In the genomic region with DNA sequence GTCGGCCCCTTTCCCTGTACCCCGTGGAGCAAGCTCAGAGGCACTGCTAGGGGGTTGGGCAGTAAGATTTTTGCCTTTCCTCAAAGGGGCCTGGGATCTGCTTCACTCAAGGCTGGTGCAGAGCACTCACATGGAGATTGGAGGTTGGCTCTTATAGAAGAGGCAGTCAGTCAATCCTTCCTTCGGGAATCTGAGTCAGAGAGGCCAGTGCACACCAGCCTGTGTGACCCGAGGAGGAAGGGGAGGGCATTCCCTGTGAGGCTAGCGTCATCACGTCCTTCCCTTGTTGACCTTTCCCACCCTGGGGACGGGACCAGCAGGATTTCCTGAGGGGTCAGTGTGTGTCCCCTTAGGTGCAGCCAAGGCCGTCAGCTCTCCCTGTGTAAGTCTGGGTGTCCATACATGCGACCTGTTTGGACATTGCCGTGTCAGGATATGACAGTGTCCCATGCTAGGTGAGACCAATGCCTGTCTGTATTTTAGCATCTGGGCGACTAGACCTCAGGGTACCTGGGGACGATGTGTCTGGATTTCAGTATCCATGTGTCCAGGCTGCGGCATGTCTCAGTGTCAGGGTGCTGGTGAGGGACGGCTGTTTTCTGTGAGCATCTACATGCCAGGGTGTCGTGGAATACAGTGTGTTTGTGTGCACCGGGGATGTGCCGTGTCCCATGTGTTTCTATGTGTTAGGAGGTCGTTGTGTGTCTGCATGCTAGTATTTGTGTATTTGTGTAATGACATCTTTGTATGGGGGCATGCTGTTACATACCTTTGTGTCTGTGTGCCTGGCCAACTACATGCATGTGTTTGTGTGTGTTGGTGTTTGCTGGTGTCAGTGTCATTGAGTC, we compare ENCODE assay signal across 14 cellular contexts. TPM values are rescaled to one million over a fixed set of nuclear protein-coding genes. Genes with fewer than 3 reads are reported as not detected.
A peak's percentile ranks its signal among the peaks of the same experiment; 100 is the strongest.
DNase-seq lines count a peak whose midpoint lies in the region; ATAC-seq and TF ChIP-seq lines count a peak whose summit lies in the region.
"Had no signal": no experiment of that assay in that cellular context is flagged by ENCODE, and none has a peak within 500 bp of the region (broad histone marks: within the 10 kb centered on the region; RNA-seq: fewer than 3 reads in every experiment).

No MANE protein-coding gene starts in this region.

- no peaks in the 10 kb centered on the region for H3K27me3 ChIP-seq in HCT116 (ENCODE audit: insufficient read depth, low read length)
- H3K27me3 ChIP-seq: uterus had no signal

- H3K4me3 ChIP-seq in HCT116 (replicated peaks in 1 of 2; ENCODE audit: low read depth in 1 of 2, low read length in 2 of 2), result no peak overlapping the region
- H3K4me3 ChIP-seq: uterus had no signal

- no peak overlapping the region for H3K4me2 ChIP-seq in HCT116 (ENCODE audit: low read length)

- TF ChIP-seq CTCF in activated CD8-positive, alpha-beta T cell treated with anti-CD3 and anti-CD28 coated beads for 36 hours (IDR thresholded peaks at IDR 0.05), result no peak
- TF ChIP-seq CTCF in HCT116 (IDR thresholded peaks at IDR 0.05 in 2 of 3, conservative IDR thresholded peaks at IDR 0.05 in 1 of 3; ENCODE audit: borderline replicate concordance in 1 of 3, insufficient read depth in 1 of 3, low read depth in 2 of 3, low read length in 2 of 3), result no peak
- TF ChIP-seq CTCF in endothelial cell (IDR thresholded peaks at IDR 0.05; ENCODE audit: unreplicated experiment), result no peak
- no peak for TF ChIP-seq CTCF in progenitor cell of endocrine pancreas (IDR thresholded peaks at IDR 0.05; ENCODE audit: unreplicated experiment)

- no peaks in the 10 kb centered on the region for H3K9me3 Mint-ChIP-seq in activated CD8-positive, alpha-beta T cell treated with anti-CD3 and anti-CD28 coated beads for 36 hours
- H3K9me3 Mint-ChIP-seq in activated CD8-positive, alpha-beta T cell treated with anti-CD3 and anti-CD28 coated beads, Interleukin-2, amount 10 ng/mL, durations not matched to agents 7 days and 5 days (ENCODE audit: insufficient read depth), result no peaks in the 10 kb centered on the region
- H3K9me3 Mint-ChIP-seq in endothelial cell (ENCODE audit: unreplicated experiment) (no peaks in the 10 kb centered on the region), progenitor cell of endocrine pancreas (ENCODE audit: low read depth) (no peaks in the 10 kb centered on the region)
- H3K9me3 Mint-ChIP-seq: memory B cell had no signal

- no peaks in the 10 kb centered on the region for H4K20me1 ChIP-seq in HCT116 (ENCODE audit: insufficient read depth)

- no TSS peak for BruUV-seq in HCT116 (replicated peaks; lab: Mats Ljungman, UMichigan)

- H3K79me2 ChIP-seq in HCT116 (ENCODE audit: insufficient read depth, low read length), result peaks cover 4% of the 10 kb centered on the region; the same call in 1 of the 2 replicates

- H3K9me2 ChIP-seq in HCT116 (ENCODE audit: insufficient read depth), result no peaks in the 10 kb centered on the region

- 0 out of 2 replicates have a peak overlapping the region, but pooled peaks have one; percentile 62 for H3K9ac ChIP-seq in HCT116 (ENCODE audit: low read length)

- H3K27ac ChIP-seq in HCT116 (ENCODE audit: low read depth, low read length), result no peak overlapping the region

- CTCF ChIA-PET in activated CD8-positive, alpha-beta T cell treated with anti-CD3 and anti-CD28 coated beads for 36 hours (lab: Charles Lee), result interaction anchor here (1.2 to 2.7 kb wide), 11 partner anchors 18 to 266 kb away, joined by 3 to 14 read pairs (median 9); no protein-coding TSS in a partner anchor
- CTCF ChIA-PET in activated CD8-positive, alpha-beta T cell treated with anti-CD3 and anti-CD28 coated beads, Interleukin-2, amount 10 ng/mL, durations not matched to agents 7 days and 5 days (lab: Charles Lee), result interaction anchor here (0.7 to 3.7 kb wide), 6 partner anchors 10 to 435 kb away, joined by 3 to 17 read pairs (median 8); partner anchors contain the start of genes C20orf204, PTK6 and UCKL1
- CTCF ChIA-PET in HCT116 (lab: Charles Lee), result interaction anchor here (1.4 to 2.1 kb wide), 2 partner anchors 434 kb away, joined by 4 to 30 read pairs; partner anchors contain the start of gene PTK6

- RAD21 ChIA-PET in HCT116 (lab: Charles Lee; ENCODE audit: low non-redundant PET in 1 of 2, low total read pairs in 2 of 2, uncharacterized antibody in 2 of 2, unreplicated experiment in 2 of 2), result no interaction called here

- H3K27me3 Mint-ChIP-seq in activated CD8-positive, alpha-beta T cell treated with anti-CD3 and anti-CD28 coated beads for 36 hours, result no peaks in the 10 kb centered on the region
- H3K27me3 Mint-ChIP-seq in activated CD8-positive, alpha-beta T cell treated with anti-CD3 and anti-CD28 coated beads, Interleukin-2, amount 10 ng/mL, durations not matched to agents 7 days and 5 days (ENCODE audit: low read depth), result no peaks in the 10 kb centered on the region
- peaks cover 3% of the 10 kb centered on the region for H3K27me3 Mint-ChIP-seq in endothelial cell (ENCODE audit: unreplicated experiment)
- H3K27me3 Mint-ChIP-seq in progenitor cell of endocrine pancreas, result no peaks in the 10 kb centered on the region

- no peak for ATAC-seq in activated CD8-positive, alpha-beta T cell treated with anti-CD3 and anti-CD28 coated beads for 36 hours
- ATAC-seq in activated CD8-positive, alpha-beta T cell treated with anti-CD3 and anti-CD28 coated beads, Interleukin-2, amount 10 ng/mL, durations not matched to agents 7 days and 5 days, result no peak
- no peak for ATAC-seq in HCT116
- no peak for ATAC-seq in sciatic nerve
- ATAC-seq: esophagus mucosa had no signal

- H3K27ac Mint-ChIP-seq in activated CD8-positive, alpha-beta T cell treated with anti-CD3 and anti-CD28 coated beads for 36 hours, result no peak overlapping the region
- H3K27ac Mint-ChIP-seq in activated CD8-positive, alpha-beta T cell treated with anti-CD3 and anti-CD28 coated beads, Interleukin-2, amount 10 ng/mL, durations not matched to agents 7 days and 5 days, result no peak overlapping the region
- H3K27ac Mint-ChIP-seq in endothelial cell (ENCODE audit: unreplicated experiment) (peak overlapping the region; percentile 38), progenitor cell of endocrine pancreas (no peak overlapping the region)
- H3K27ac Mint-ChIP-seq: memory B cell had no signal

- TF ChIP-seq RAD21 in HCT116 (IDR thresholded peaks at IDR 0.05; ENCODE audit: low read depth), result no peak

- peaks cover 21% of the 10 kb centered on the region for H3K36me3 Mint-ChIP-seq in activated CD8-positive, alpha-beta T cell treated with anti-CD3 and anti-CD28 coated beads for 36 hours (ENCODE audit: low read depth)
- H3K36me3 Mint-ChIP-seq in activated CD8-positive, alpha-beta T cell treated with anti-CD3 and anti-CD28 coated beads, Interleukin-2, amount 10 ng/mL, durations not matched to agents 7 days and 5 days (ENCODE audit: low read depth), result peaks cover 28% of the 10 kb centered on the region
- H3K36me3 Mint-ChIP-seq in endothelial cell (ENCODE audit: low read depth, unreplicated experiment) (peaks cover 10% of the 10 kb centered on the region), progenitor cell of endocrine pancreas (ENCODE audit: insufficient read depth) (peaks cover 9% of the 10 kb centered on the region)

- intact Hi-C loops in activated CD8-positive, alpha-beta T cell treated with anti-CD3 and anti-CD28 coated beads for 36 hours (cut with micrococcal nuclease), result loop anchor here (5.0 to 10.0 kb wide), 2 partner anchors 92 to 185 kb away; partner anchors contain the start of gene TCEA2
- intact Hi-C loops in HCT116 (cut with micrococcal nuclease), result loop anchor here (1.0 to 10.0 kb wide), 3 partner anchors 63 to 188 kb away; partner anchors contain the start of genes ABHD16B and TPD52L2
- intact Hi-C loops in sciatic nerve (cut with DNase I), result no loop called here

- peaks cover 21 to 42% of the 10 kb centered on the region in 2 experiments for H3K4me1 ChIP-seq in HCT116 (ENCODE audit: control insufficient read depth in 1 of 2, insufficient read depth in 2 of 2, low read length in 2 of 2)

- peaks cover 35% of the 10 kb centered on the region for H3K4me1 Mint-ChIP-seq in activated CD8-positive, alpha-beta T cell treated with anti-CD3 and anti-CD28 coated beads for 36 hours (ENCODE audit: low read depth)
- H3K4me1 Mint-ChIP-seq in activated CD8-positive, alpha-beta T cell treated with anti-CD3 and anti-CD28 coated beads, Interleukin-2, amount 10 ng/mL, durations not matched to agents 7 days and 5 days (ENCODE audit: low read depth), result peaks cover 48% of the 10 kb centered on the region
- peaks cover 17% of the 10 kb centered on the region for H3K4me1 Mint-ChIP-seq in endothelial cell (ENCODE audit: unreplicated experiment)
- peaks cover 10% of the 10 kb centered on the region for H3K4me1 Mint-ChIP-seq in progenitor cell of endocrine pancreas (ENCODE audit: low read depth)

- H3K36me3 ChIP-seq in HCT116 (ENCODE audit: control insufficient read depth in 1 of 2, insufficient read depth in 2 of 2, low read length in 2 of 2), result no peaks in the 10 kb centered on the region
- H3K36me3 ChIP-seq: uterus had no signal

- no peak for TF ChIP-seq POLR2A in HCT116 (IDR thresholded peaks at IDR 0.05; ENCODE audit: borderline replicate concordance, extremely low read depth, insufficient read depth, insufficient read length)

- H3K9me3 ChIP-seq in HCT116 (ENCODE audit: control insufficient read depth in 1 of 2, insufficient read depth in 1 of 2, low read depth in 1 of 2, low read length in 2 of 2), result no peaks in the 10 kb centered on the region
- H3K9me3 ChIP-seq: uterus had no signal

- DNase-seq in activated CD8-positive, alpha-beta T cell treated with anti-CD3 and anti-CD28 coated beads for 36 hours, result peak; percentile 1
- DNase-seq in activated CD8-positive, alpha-beta T cell treated with anti-CD3 and anti-CD28 coated beads, Interleukin-2, amount 10 ng/mL, durations not matched to agents 7 days and 5 days, result no peak
- no peak for DNase-seq in HCT116 (ENCODE audit: low read depth, low spot score)
- no peak for DNase-seq in endothelial cell (ENCODE audit: low spot score)
- no peak for DNase-seq in progenitor cell of endocrine pancreas (ENCODE audit: low spot score, unreplicated experiment)
- DNase-seq in sciatic nerve (ENCODE audit: low spot score), result no peak
- DNase-seq in NCI-H187 treated with DMSO at 0.1 percent for 48 hours (lab: John Stamatoyannopoulos, UW), result no peak
- no peak for DNase-seq in NCI-H2196 (lab: John Stamatoyannopoulos, UW; ENCODE audit: unreplicated experiment)
- DNase-seq: activated effector memory CD4-positive, alpha-beta T cell treated with Interleukin-2 at 50 U/mL for 16 hours; central memory CD4-positive, alpha-beta T cell; stimulated activated CD8-positive, alpha-beta memory T cell treated with anti-CD3 and anti-CD28 coated beads, Interleukin-4, amount 100 ng/mL, for 48 hours had no signal

- no peak overlapping the region for H2AFZ ChIP-seq in HCT116 (ENCODE audit: low read depth, low read length, poor library complexity, severe bottlenecking)

- POLR2A ChIA-PET in activated CD8-positive, alpha-beta T cell treated with anti-CD3 and anti-CD28 coated beads for 36 hours (lab: Charles Lee), result no interaction called here
- POLR2A ChIA-PET in activated CD8-positive, alpha-beta T cell treated with anti-CD3 and anti-CD28 coated beads, Interleukin-2, amount 10 ng/mL, durations not matched to agents 7 days and 5 days (lab: Charles Lee), result interaction anchor here (1.1 kb wide), 1 partner anchor 9 kb away, joined by 3 read pairs; no protein-coding TSS in a partner anchor
- POLR2A ChIA-PET in HCT116 (lab: Charles Lee), result interaction anchor here (0.7 kb wide), 1 partner anchor 55 kb away, joined by 3 read pairs; no protein-coding TSS in a partner anchor

- H3K4me3 Mint-ChIP-seq in activated CD8-positive, alpha-beta T cell treated with anti-CD3 and anti-CD28 coated beads for 36 hours, result no peak overlapping the region
- H3K4me3 Mint-ChIP-seq in activated CD8-positive, alpha-beta T cell treated with anti-CD3 and anti-CD28 coated beads, Interleukin-2, amount 10 ng/mL, durations not matched to agents 7 days and 5 days, result no peak overlapping the region
- peak overlapping the region; percentile 57 for H3K4me3 Mint-ChIP-seq in endothelial cell (ENCODE audit: unreplicated experiment)
- H3K4me3 Mint-ChIP-seq in progenitor cell of endocrine pancreas (ENCODE audit: low read depth), result peak overlapping the region; percentile 24
- H3K4me3 Mint-ChIP-seq: memory B cell had no signal

RNA-seq across cellular contexts. Expression of gene ZNF512B, which starts 2.8 kb away (rescaled TPM):
- 1 to 10 TPM; 7.5 to 8.6 TPM for total RNA-seq in activated CD8-positive, alpha-beta T cell treated with anti-CD3 and anti-CD28 coated beads for 36 hours
- 10 to 100 TPM; 12.0 to 12.1 TPM for total RNA-seq in activated CD8-positive, alpha-beta T cell treated with anti-CD3 and anti-CD28 coated beads, Interleukin-2, amount 10 ng/mL, durations not matched to agents 7 days and 5 days
- 10.3 TPM for total RNA-seq in HCT116 (2021; ENCODE audit: unreplicated experiment)
- polyA plus RNA-seq in HCT116 (2012), result 5.6 and 6.2 TPM in 2 replicates
- total RNA-seq in endothelial cell (ENCODE audit: unreplicated experiment), result 40.8 TPM
- 49.4 and 50.5 TPM in 2 replicates for total RNA-seq in progenitor cell of endocrine pancreas
- total RNA-seq in sciatic nerve, result 13.6 TPM

RNA-seq across cellular contexts. Expression of gene SAMD10, which starts 6.9 kb away (rescaled TPM):
- total RNA-seq in activated CD8-positive, alpha-beta T cell treated with anti-CD3 and anti-CD28 coated beads for 36 hours, result 10 to 100 TPM; 17.4 to 17.5 TPM
- total RNA-seq in activated CD8-positive, alpha-beta T cell treated with anti-CD3 and anti-CD28 coated beads, Interleukin-2, amount 10 ng/mL, durations not matched to agents 7 days and 5 days, result 10 to 100 TPM; 12.0 to 12.5 TPM
- total RNA-seq in HCT116 (2021; ENCODE audit: unreplicated experiment) (4.2 TPM), endothelial cell (ENCODE audit: unreplicated experiment) (5.0 TPM), progenitor cell of endocrine pancreas (12.8 and 14.0 TPM in 2 replicates), sciatic nerve (2.9 TPM)
- polyA plus RNA-seq in HCT116 (2012), result 3.1 and 3.9 TPM in 2 replicates

RNA-seq across cellular contexts. Expression of gene PRPF6, which starts 8.4 kb away (rescaled TPM):
- 10 to 100 TPM; 53.0 to 55.5 TPM for total RNA-seq in activated CD8-positive, alpha-beta T cell treated with anti-CD3 and anti-CD28 coated beads for 36 hours
- 10 to 100 TPM; 64.7 to 68.3 TPM for total RNA-seq in activated CD8-positive, alpha-beta T cell treated with anti-CD3 and anti-CD28 coated beads, Interleukin-2, amount 10 ng/mL, durations not matched to agents 7 days and 5 days
- total RNA-seq in HCT116 (2021; ENCODE audit: unreplicated experiment) (74.9 TPM), endothelial cell (ENCODE audit: unreplicated experiment) (73.4 TPM), progenitor cell of endocrine pancreas (74.7 and 76.4 TPM in 2 replicates), sciatic nerve (60.4 TPM)
- polyA plus RNA-seq in HCT116 (2012), result 70.4 and 75.7 TPM in 2 replicates

RNA-seq across cellular contexts. Expression of gene UCKL1, which starts 16.3 kb away (rescaled TPM):
- 10 to 100 TPM; 31.5 to 32.6 TPM for total RNA-seq in activated CD8-positive, alpha-beta T cell treated with anti-CD3 and anti-CD28 coated beads for 36 hours
- 10 to 100 TPM; 41.1 to 45.4 TPM for total RNA-seq in activated CD8-positive, alpha-beta T cell treated with anti-CD3 and anti-CD28 coated beads, Interleukin-2, amount 10 ng/mL, durations not matched to agents 7 days and 5 days
- total RNA-seq in HCT116 (2021; ENCODE audit: unreplicated experiment), result 54.2 TPM
- polyA plus RNA-seq in HCT116 (2012), result 67.3 and 79.7 TPM in 2 replicates
- total RNA-seq in endothelial cell (ENCODE audit: unreplicated experiment), result 40.1 TPM
- total RNA-seq in progenitor cell of endocrine pancreas, result 78.9 and 79.2 TPM in 2 replicates
- total RNA-seq in sciatic nerve, result 50.8 TPM

Comparison
In these comparisons a context has a peak if more than half of its experiments do, and no peak if none do; other contexts are left out.
1. H3K4me3 Mint-ChIP-seq: peak in endothelial cell (single experiment) and progenitor cell of endocrine pancreas (single experiment); none in activated CD8-positive, alpha-beta T cell treated with anti-CD3 and anti-CD28 coated beads for 36 hours (single experiment) and activated CD8-positive, alpha-beta T cell treated with anti-CD3 and anti-CD28 coated beads, Interleukin-2, amount 10 ng/mL, durations not matched to agents 7 days and 5 days (single experiment).